In the genomic region with DNA sequence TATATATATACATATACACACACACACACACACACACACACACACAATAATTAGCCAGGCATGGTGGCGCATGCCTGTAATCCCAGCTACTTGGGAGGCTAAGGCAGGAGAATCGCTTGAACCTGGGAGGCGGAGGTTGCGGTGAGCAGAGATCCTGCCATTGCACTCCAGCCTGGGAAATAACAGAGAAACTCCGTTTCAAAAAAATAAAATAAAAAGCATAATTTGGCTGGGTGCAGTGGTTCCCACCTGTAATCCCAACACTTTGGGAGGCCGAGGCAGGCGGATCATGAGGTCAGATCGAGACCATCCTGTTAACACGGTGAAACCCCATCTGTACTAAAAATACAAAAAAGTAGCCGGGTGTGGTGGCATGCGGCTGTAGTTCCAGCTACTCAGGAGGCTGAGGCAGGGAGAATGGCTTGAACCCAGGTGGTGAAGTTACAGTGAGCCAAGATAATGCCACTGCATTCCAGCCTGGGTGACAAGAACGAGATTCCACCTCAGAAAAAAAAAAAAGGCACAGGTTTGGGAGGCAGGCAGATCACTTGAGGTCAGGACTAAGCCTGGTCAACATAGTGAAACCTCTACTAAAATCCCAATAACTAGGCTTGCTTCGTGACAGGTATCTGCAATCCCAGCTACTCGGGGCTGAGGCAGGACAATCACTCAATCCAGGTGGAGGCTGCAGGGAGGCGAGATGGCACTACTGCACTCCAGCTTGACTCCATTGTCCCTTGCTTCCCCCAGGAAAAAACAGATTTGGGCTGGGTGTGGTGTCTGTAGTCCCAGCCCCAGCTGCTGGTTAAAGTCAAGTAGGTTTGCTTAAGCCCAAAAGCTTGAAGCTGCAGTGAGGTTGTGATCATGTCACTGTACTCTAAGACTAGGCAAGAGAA, we compare ENCODE assay signal across 1 cellular context.
TF ChIP-seq lines count a peak whose summit lies in the region.

No MANE protein-coding gene starts in this region.

TF ChIP-seq in K562, 482 proteins besides CTCF, POLR2A, EP300 and RAD21 (continued from another document and continues in another):
- TF ChIP-seq SIN3B (IDR thresholded peaks at IDR 0.05; ENCODE audit: low read depth): no peak
- no peak for TF ChIP-seq ZNF3 (CRISPR knock-in tag; IDR thresholded peaks at IDR 0.05)
- no peak for TF ChIP-seq ETV5 (CRISPR knock-in tag; IDR thresholded peaks at IDR 0.05; ENCODE audit: low read depth)
- TF ChIP-seq SAP30 (IDR thresholded peaks at IDR 0.05; ENCODE audit: borderline replicate concordance, insufficient read depth, low read depth, low read length, poor library complexity, severe bottlenecking): no peak
- no peak for TF ChIP-seq FOXJ2 (tag; IDR thresholded peaks at IDR 0.05)
- no peak for TF ChIP-seq KAT8 (IDR thresholded peaks at IDR 0.05; ENCODE audit: low read depth)
- no peak for TF ChIP-seq PKNOX1 (IDR thresholded peaks at IDR 0.05)
- no peak for TF ChIP-seq ZNF197 (CRISPR knock-in tag; IDR thresholded peaks at IDR 0.05; ENCODE audit: low read depth)
- no peak for TF ChIP-seq RNF219 (CRISPR knock-in tag; IDR thresholded peaks at IDR 0.05)
- no peak for TF ChIP-seq EP400 (IDR thresholded peaks at IDR 0.05)
- TF ChIP-seq NR2C1 (IDR thresholded peaks at IDR 0.05): no peak
- TF ChIP-seq NR2C1 (tag; IDR thresholded peaks at IDR 0.05): no peak
- peak; percentile 94 for TF ChIP-seq POLR2AphosphoS5 (IDR thresholded peaks at IDR 0.05; ENCODE audit: control insufficient read depth, insufficient read depth, low read depth, low read length)
- no peak for TF ChIP-seq ARID2 (IDR thresholded peaks at IDR 0.05)
- no peak for TF ChIP-seq ZNF609 (CRISPR knock-in tag; IDR thresholded peaks at IDR 0.05; ENCODE audit: borderline replicate concordance)
- peak; percentile 30 to 95; a peak in 2 of 4 replicates for TF ChIP-seq SIN3A (IDR thresholded peaks at IDR 0.05; ENCODE audit: borderline replicate concordance in 2 of 2, control insufficient read depth in 1 of 2, low read depth in 2 of 2, low read length in 2 of 2)
- TF ChIP-seq ZNF174 (CRISPR knock-in tag; IDR thresholded peaks at IDR 0.05): no peak
- TF ChIP-seq ZNF124 (CRISPR knock-in tag; IDR thresholded peaks at IDR 0.05): no peak
- TF ChIP-seq HNRNPLL (IDR thresholded peaks at IDR 0.05; ENCODE audit: low read depth, low read length, poor library complexity, severe bottlenecking): no peak
- TF ChIP-seq, protein P1, sequence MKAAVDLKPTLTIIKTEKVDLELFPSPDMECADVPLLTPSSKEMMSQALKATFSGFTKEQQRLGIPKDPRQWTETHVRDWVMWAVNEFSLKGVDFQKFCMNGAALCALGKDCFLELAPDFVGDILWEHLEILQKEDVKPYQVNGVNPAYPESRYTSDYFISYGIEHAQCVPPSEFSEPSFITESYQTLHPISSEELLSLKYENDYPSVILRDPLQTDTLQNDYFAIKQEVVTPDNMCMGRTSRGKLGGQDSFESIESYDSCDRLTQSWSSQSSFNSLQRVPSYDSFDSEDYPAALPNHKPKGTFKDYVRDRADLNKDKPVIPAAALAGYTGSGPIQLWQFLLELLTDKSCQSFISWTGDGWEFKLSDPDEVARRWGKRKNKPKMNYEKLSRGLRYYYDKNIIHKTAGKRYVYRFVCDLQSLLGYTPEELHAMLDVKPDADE (conservative IDR thresholded peaks at IDR 0.05; ENCODE audit: control insufficient read depth, low read depth, low read length): no peak; the same call in 1 of the 2 replicates
- no peak for TF ChIP-seq NCOA2 (IDR thresholded peaks at IDR 0.05; ENCODE audit: partially characterized antibody in 2 of 2)
- TF ChIP-seq ZNF583 (CRISPR knock-in tag; IDR thresholded peaks at IDR 0.05): no peak
- TF ChIP-seq RBM17 (IDR thresholded peaks at IDR 0.05; ENCODE audit: borderline replicate concordance, low read depth, low read length): no peak
- TF ChIP-seq MAFK (IDR thresholded peaks at IDR 0.05; ENCODE audit: low read length): no peak
- no peak for TF ChIP-seq ZNF75A (CRISPR knock-in tag; IDR thresholded peaks at IDR 0.05)
- no peak for TF ChIP-seq DEAF1 (CRISPR knock-in tag; IDR thresholded peaks at IDR 0.05)
- TF ChIP-seq, protein P2, sequence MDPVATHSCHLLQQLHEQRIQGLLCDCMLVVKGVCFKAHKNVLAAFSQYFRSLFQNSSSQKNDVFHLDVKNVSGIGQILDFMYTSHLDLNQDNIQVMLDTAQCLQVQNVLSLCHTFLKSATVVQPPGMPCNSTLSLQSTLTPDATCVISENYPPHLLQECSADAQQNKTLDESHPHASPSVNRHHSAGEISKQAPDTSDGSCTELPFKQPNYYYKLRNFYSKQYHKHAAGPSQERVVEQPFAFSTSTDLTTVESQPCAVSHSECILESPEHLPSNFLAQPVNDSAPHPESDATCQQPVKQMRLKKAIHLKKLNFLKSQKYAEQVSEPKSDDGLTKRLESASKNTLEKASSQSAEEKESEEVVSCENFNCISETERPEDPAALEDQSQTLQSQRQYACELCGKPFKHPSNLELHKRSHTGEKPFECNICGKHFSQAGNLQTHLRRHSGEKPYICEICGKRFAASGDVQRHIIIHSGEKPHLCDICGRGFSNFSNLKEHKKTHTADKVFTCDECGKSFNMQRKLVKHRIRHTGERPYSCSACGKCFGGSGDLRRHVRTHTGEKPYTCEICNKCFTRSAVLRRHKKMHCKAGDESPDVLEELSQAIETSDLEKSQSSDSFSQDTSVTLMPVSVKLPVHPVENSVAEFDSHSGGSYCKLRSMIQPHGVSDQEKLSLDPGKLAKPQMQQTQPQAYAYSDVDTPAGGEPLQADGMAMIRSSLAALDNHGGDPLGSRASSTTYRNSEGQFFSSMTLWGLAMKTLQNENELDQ (CRISPR knock-in tag; IDR thresholded peaks at IDR 0.05; ENCODE audit: borderline replicate concordance): no peak
- TF ChIP-seq DDX20 (tag; IDR thresholded peaks at IDR 0.05; ENCODE audit: low read depth): no peak
- TF ChIP-seq ERF (CRISPR knock-in tag; IDR thresholded peaks at IDR 0.05): peak; percentile 71
- no peak for TF ChIP-seq ZKSCAN8 (CRISPR knock-in tag; IDR thresholded peaks at IDR 0.05)
- no peak for TF ChIP-seq SMAD3 (CRISPR knock-in tag; conservative IDR thresholded peaks at IDR 0.05)
- 0 out of 4 replicates have a peak, but pooled peaks of 1 of the 2 experiments have one; percentile 3 for TF ChIP-seq FOXA3 (CRISPR knock-in tag; conservative IDR thresholded peaks at IDR 0.05 in 1 of 2, IDR thresholded peaks at IDR 0.05 in 1 of 2)
- TF ChIP-seq MYC (IDR thresholded peaks at IDR 0.05; ENCODE audit: low read depth, low read length): no peak
- no peak for TF ChIP-seq MYC (CRISPR knock-in tag; IDR thresholded peaks at IDR 0.05; ENCODE audit: borderline replicate concordance, low read depth)
- TF ChIP-seq OTX1 (CRISPR knock-in tag; IDR thresholded peaks at IDR 0.05): no peak
- TF ChIP-seq, protein P3, sequence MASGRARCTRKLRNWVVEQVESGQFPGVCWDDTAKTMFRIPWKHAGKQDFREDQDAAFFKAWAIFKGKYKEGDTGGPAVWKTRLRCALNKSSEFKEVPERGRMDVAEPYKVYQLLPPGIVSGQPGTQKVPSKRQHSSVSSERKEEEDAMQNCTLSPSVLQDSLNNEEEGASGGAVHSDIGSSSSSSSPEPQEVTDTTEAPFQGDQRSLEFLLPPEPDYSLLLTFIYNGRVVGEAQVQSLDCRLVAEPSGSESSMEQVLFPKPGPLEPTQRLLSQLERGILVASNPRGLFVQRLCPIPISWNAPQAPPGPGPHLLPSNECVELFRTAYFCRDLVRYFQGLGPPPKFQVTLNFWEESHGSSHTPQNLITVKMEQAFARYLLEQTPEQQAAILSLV (tag; IDR thresholded peaks at IDR 0.05): no peak
- no peak; the same call in 1 of the 2 replicates for TF ChIP-seq GABPB1 (CRISPR knock-in tag; IDR thresholded peaks at IDR 0.05)
- TF ChIP-seq, protein P4, sequence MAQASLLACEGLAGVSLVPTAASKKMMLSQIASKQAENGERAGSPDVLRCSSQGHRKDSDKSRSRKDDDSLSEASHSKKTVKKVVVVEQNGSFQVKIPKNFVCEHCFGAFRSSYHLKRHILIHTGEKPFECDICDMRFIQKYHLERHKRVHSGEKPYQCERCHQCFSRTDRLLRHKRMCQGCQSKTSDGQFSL (CRISPR knock-in tag; IDR thresholded peaks at IDR 0.05): no peak
- TF ChIP-seq, protein P4 (tag; IDR thresholded peaks at IDR 0.05): no peak
- no peak for TF ChIP-seq ZNF134 (CRISPR knock-in tag; conservative IDR thresholded peaks at IDR 0.05)
- TF ChIP-seq MEIS2 (IDR thresholded peaks at IDR 0.05; ENCODE audit: partially characterized antibody): no peak
- TF ChIP-seq BCOR (IDR thresholded peaks at IDR 0.05): no peak
- TF ChIP-seq STAG1 (CRISPR knock-in tag; IDR thresholded peaks at IDR 0.05; ENCODE audit: borderline replicate concordance): no peak
- TF ChIP-seq MAFF (IDR thresholded peaks at IDR 0.05; ENCODE audit: low read length): peak; percentile 13; the same call in 1 of the 2 replicates
- TF ChIP-seq WHSC1 (IDR thresholded peaks at IDR 0.05; ENCODE audit: low read length): no peak
- no peak for TF ChIP-seq ZC3H8 (IDR thresholded peaks at IDR 0.05)
- no peak for TF ChIP-seq SMARCB1 (IDR thresholded peaks at IDR 0.05; ENCODE audit: insufficient read length, low read depth)
